Comparison of ENCODE assay signal across 15 cellular contexts in the genomic region with DNA sequence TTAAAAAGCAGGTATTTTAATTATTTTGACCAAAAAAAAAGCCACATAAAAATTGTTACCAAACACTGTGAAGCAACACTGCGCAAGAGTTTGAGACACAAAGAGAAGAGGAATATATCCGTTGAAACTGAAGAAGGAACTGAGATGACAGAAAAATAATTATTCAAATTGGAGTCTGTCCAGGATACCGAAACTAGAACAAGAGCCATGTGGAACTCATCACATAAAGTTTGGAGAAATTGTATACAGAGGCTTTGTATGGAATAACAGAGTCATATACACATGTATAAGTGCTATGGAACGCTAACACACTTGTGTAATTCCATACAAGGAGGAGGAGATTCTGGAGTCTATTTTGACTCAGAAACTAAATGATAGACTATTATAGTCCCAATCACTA.
"Had no signal": no experiment of that assay in that cellular context is flagged by ENCODE, and none has a peak within 500 bp of the region (broad histone marks: within the 10 kb centered on the region; RNA-seq: fewer than 3 reads in every experiment).

No MANE protein-coding gene starts in this region.

- DNase-seq: activated CD4-positive, alpha-beta T cell treated with anti-CD3 and anti-CD28 coated beads, Interleukin-2, amount 50 U/mL, for 1 hour; activated naive CD4-positive, alpha-beta T cell; aorta; dermis blood vessel endothelial cell; hippocampal formation; left ventricle myocardium inferior; stimulated activated CD4-positive, alpha-beta T cell treated with anti-CD3 and anti-CD28 coated beads, Interleukin-15, amount 100 ng/mL, for 24 hours; stimulated activated CD4-positive, alpha-beta T cell treated with anti-CD3 and anti-CD28 coated beads, Interleukin-4, amount 100 ng/mL, for 1 hour; stimulated activated naive CD4-positive, alpha-beta T cell; substantia nigra; transverse colon had no signal

- H3K9me3 ChIP-seq: breast epithelium, left ventricle myocardium inferior, right atrium auricular region, transverse colon had no signal

- ATAC-seq: natural killer cell treated with Interleukin-12 subunit alpha and Interleukin-12 subunit beta and Interleukin-15 and Interleukin-18, amount 100 ng/mL, for 72 hours had no signal

- H3K36me3 ChIP-seq: breast epithelium, left ventricle myocardium inferior, right atrium auricular region, transverse colon had no signal

- H3K27me3 ChIP-seq: breast epithelium, right atrium auricular region, transverse colon had no signal

- H3K4me3 ChIP-seq: breast epithelium, left ventricle myocardium inferior, right atrium auricular region, transverse colon had no signal

- H3K27ac ChIP-seq: breast epithelium, epithelial cell of prostate, left ventricle myocardium inferior, right atrium auricular region, transverse colon had no signal

- H3K4me1 ChIP-seq: breast epithelium, right atrium auricular region, transverse colon had no signal
